ENCODE assay signal across 18 cellular contexts in genomic region chr11:12529041-12529440, GRCh38.
"Had no signal": no experiment of that assay in that cellular context is flagged by ENCODE, and none has a peak within 500 bp of the region (broad histone marks: within the 10 kb centered on the region; RNA-seq: fewer than 3 reads in every experiment).

No MANE protein-coding gene starts in this region.

- H3K27me3 ChIP-seq: right atrium auricular region, suprapubic skin had no signal

- H3K9me3 ChIP-seq: neutrophil, right atrium auricular region, SK-N-SH, suprapubic skin had no signal

- H3K4me3 Mint-ChIP-seq: brain; naive thymus-derived CD4-positive, alpha-beta T cell had no signal

- H3K27ac Mint-ChIP-seq: brain; naive thymus-derived CD4-positive, alpha-beta T cell had no signal

- H3K27ac ChIP-seq: neutrophil, right atrium auricular region, suprapubic skin, VCaP had no signal

- H3K36me3 Mint-ChIP-seq: naive thymus-derived CD4-positive, alpha-beta T cell had no signal

- H3K4me2 ChIP-seq: SK-N-SH had no signal

- ATAC-seq: left colon; naive thymus-derived CD4-positive, alpha-beta T cell had no signal

- H3K4me3 ChIP-seq: lung, right atrium auricular region, suprapubic skin had no signal

- H3K36me3 ChIP-seq: neutrophil had no signal

- H3K4me1 ChIP-seq: suprapubic skin had no signal

- H3K27me3 Mint-ChIP-seq: brain had no signal

- H3K9me3 Mint-ChIP-seq: brain; naive thymus-derived CD4-positive, alpha-beta T cell had no signal

- DNase-seq: activated CD4-positive, alpha-beta T cell treated with anti-CD3 and anti-CD28 coated beads, Interleukin-2, amount 50 U/mL, for 48 hours; activated naive CD4-positive, alpha-beta T cell treated with anti-CD3 and anti-CD28 coated beads, Interleukin-2, amount 50 U/mL, for 16 hours; amniotic stem cell; cerebellar nuclear complex; effector CD8-positive, alpha-beta T cell; naive thymus-derived CD4-positive, alpha-beta T cell; SK-N-SH; small intestine; stimulated activated CD4-positive, alpha-beta T cell treated with anti-CD3 and anti-CD28 coated beads, Interleukin-4, amount 100 ng/mL, for 4 hours; stimulated activated CD8-positive, alpha-beta memory T cell treated with anti-CD3 and anti-CD28 coated beads, Interleukin-4, amount 100 ng/mL, for 48 hours; stimulated activated naive CD4-positive, alpha-beta T cell treated with Interleukin-2 at 50 U/mL for 16 hours had no signal
